23 cellular contexts compared by ENCODE assay signal in genomic region chr7:105796365-105796764, GRCh38.
DNase-seq lines count a peak whose midpoint lies in the region; ATAC-seq and TF ChIP-seq lines count a peak whose summit lies in the region.
"Had no signal": no experiment of that assay in that cellular context is flagged by ENCODE, and none has a peak within 500 bp of the region (broad histone marks: within the 10 kb centered on the region; RNA-seq: fewer than 3 reads in every experiment).

No MANE protein-coding gene starts in this region.

- ATAC-seq in activated CD4-positive, CD25-positive, alpha-beta regulatory T cell treated with anti-CD3 and anti-CD28 coated beads, Interleukin-2, amount 50 U/mL, for 24 hours: no peak
- ATAC-seq: activated CD4-positive, alpha-beta T cell treated with anti-CD3 and anti-CD28 coated beads for 36 hours; activated naive CD8-positive, alpha-beta T cell treated with anti-CD3 and anti-CD28 coated beads, Interleukin-2, amount 50 U/mL, for 24 hours; HepG2; psoas muscle had no signal

- DNase-seq in AG10803 (ENCODE audit: low read depth) (peak; percentile 65), LHCN-M2 (ENCODE audit: low read depth) (peak; percentile 58), fibroblast of gingiva (ENCODE audit: low read depth) (peak; percentile 29), non-pigmented ciliary epithelial cell (ENCODE audit: low read depth) (peak; percentile 42), NOMO-1 treated with DMSO at 0.1 percent for 48 hours (lab: John Stamatoyannopoulos, UW; ENCODE audit: unreplicated experiment) (no peak), SKM-1 (lab: John Stamatoyannopoulos, UW; ENCODE audit: unreplicated experiment) (no peak), T-helper 9 cell (no peak)
- DNase-seq: activated CD4-positive, alpha-beta T cell treated with anti-CD3 and anti-CD28 coated beads for 36 hours; activated CD8-positive, alpha-beta memory T cell treated with anti-CD3 and anti-CD28 coated beads for 24 hours; activated gamma-delta T cell; activated naive CD8-positive, alpha-beta T cell treated with anti-CD3 and anti-CD28 coated beads, Interleukin-2, amount 50 U/mL, for 24 hours; activated T-cell treated with anti-CD3 and anti-CD28 coated beads, Interleukin-2, amount 50 U/mL, for 24 hours; BE2C; COR-L47; DMS53; Kasumi-1; MV-4-11; psoas muscle; uterus had no signal

- no peak overlapping the region for H3K4me3 ChIP-seq in AG10803 (ENCODE audit: low read length)
- H3K4me3 ChIP-seq: psoas muscle, SK-N-MC, thoracic aorta, uterus had no signal

- TF ChIP-seq CTCF in AG10803 (conservative IDR thresholded peaks at IDR 0.05; ENCODE audit: low read length): no peak

Comparison
In these comparisons a context has a peak if more than half of its experiments do, and no peak if none do; other contexts are left out.
1. DNase-seq: peak in AG10803 (single experiment), LHCN-M2 (single experiment), fibroblast of gingiva (single experiment) and non-pigmented ciliary epithelial cell (single experiment); none in NOMO-1 treated with DMSO at 0.1 percent for 48 hours (single experiment), SKM-1 (single experiment) and T-helper 9 cell (single experiment).